ENCODE assay signal across 1 cellular context in genomic region chr16:30728904-30729672, GRCh38.
A peak's percentile ranks its signal among the peaks of the same experiment; 100 is the strongest.
TF ChIP-seq lines count a peak whose summit lies in the region.

No MANE protein-coding gene starts in this region.

TF ChIP-seq in liver, 16 proteins besides CTCF, POLR2A, EP300 and RAD21 (continued from another document):
- TF ChIP-seq YY1 (IDR thresholded peaks at IDR 0.05) = peak; percentile 57
- peak; percentile 91 to 97 for TF ChIP-seq HNF4A (conservative IDR thresholded peaks at IDR 0.05)
- no peak for TF ChIP-seq ATF3 (IDR thresholded peaks at IDR 0.05)
